9 cellular contexts compared by ENCODE assay signal in the genomic region with DNA sequence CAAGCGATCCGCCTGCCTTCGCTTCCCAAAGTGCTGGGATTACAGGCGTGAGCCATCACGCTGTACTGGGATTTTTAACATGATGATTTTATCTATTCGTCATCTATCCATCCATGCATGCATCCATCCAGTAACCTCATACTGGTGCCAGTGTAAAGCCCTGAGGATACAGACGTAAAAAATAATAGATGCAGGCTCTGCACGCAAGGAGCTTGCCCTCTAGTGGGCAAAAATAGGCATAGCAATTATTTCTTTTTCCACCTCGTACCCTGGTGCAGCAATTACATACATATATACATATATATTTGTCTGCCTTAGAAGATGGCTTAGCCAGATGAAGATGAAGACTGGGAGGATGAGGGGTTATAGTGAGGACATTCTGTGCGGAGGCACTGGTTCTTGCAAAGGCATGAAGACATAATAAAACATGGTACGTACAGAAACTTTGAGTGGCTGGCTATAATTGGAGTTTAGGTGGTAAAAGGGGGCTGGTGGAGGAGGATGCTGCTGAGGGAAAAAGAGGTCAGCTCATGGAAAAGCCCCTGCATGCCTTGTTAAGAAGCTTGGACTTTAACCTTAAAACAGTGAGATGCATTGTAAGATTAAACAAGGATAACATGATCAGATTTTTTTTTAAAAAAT. TPM values are rescaled to one million over a fixed set of nuclear protein-coding genes. Genes with fewer than 3 reads are reported as not detected.
A peak's percentile ranks its signal among the peaks of the same experiment; 100 is the strongest.
DNase-seq lines count a peak whose midpoint lies in the region; ATAC-seq, FAIRE-seq and TF ChIP-seq lines count a peak whose summit lies in the region.
"Had no signal": no experiment of that assay in that cellular context is flagged by ENCODE, and none has a peak within 500 bp of the region (broad histone marks: within the 10 kb centered on the region; RNA-seq: fewer than 3 reads in every experiment).

No MANE protein-coding gene starts in this region.

- H3K9ac ChIP-seq in PC-3 (ENCODE audit: low read length) = no peak overlapping the region
- no peak overlapping the region for H3K9ac ChIP-seq in colonic mucosa (ENCODE audit: low read depth in 2 of 2, low read length in 2 of 2)

- FAIRE-seq in A204.1 (lab: Jason Lieb, UNC) = peak; percentile 61
- FAIRE-seq: endometrium had no signal

- H3K9me3 ChIP-seq in PC-3 (ENCODE audit: low read length) (no peaks in the 10 kb centered on the region), colonic mucosa (no peaks in the 10 kb centered on the region)

- H3K4me3 ChIP-seq in PC-3 (ENCODE audit: low read length) (no peak overlapping the region), colonic mucosa (no peak overlapping the region)

- no peak overlapping the region for H2AFZ ChIP-seq in PC-3 (ENCODE audit: low read length)

- peak; percentile 92 for TF ChIP-seq CTCF in PC-3 (conservative IDR thresholded peaks at IDR 0.05; ENCODE audit: low read depth, low read length)
- TF ChIP-seq CTCF in colonic mucosa (IDR thresholded peaks at IDR 0.05) = peak; percentile 78

- ATAC-seq in PC-3 = peak; percentile 65
- ATAC-seq in GM18867 (IDR thresholded peaks at IDR 0.05; ENCODE audit: unreplicated experiment) = no peak
- no peak for ATAC-seq in HG02981 (IDR thresholded peaks at IDR 0.05; ENCODE audit: unreplicated experiment)

- BruUV-seq in PC-3 (replicated peaks; lab: Mats Ljungman, UMichigan) = no TSS peak

- no peak overlapping the region for H3K27ac ChIP-seq in PC-3 (ENCODE audit: low read length)
- no peak overlapping the region for H3K27ac ChIP-seq in colonic mucosa

- POLR2A ChIA-PET in PC-3 (lab: Charles Lee; ENCODE audit: unreplicated experiment) = no interaction called here

- CTCF ChIA-PET in PC-3 (lab: Charles Lee) = interaction anchor here (0.6 to 1.0 kb wide), 4 partner anchors 27 to 526 kb away, joined by 4 to 11 read pairs (median 4); no protein-coding TSS in a partner anchor

- no peaks in the 10 kb centered on the region for H3K27me3 ChIP-seq in PC-3 (ENCODE audit: low read length)
- no peaks in the 10 kb centered on the region for H3K27me3 ChIP-seq in colonic mucosa

- no peaks in the 10 kb centered on the region for H3K9me2 ChIP-seq in PC-3 (replicated peaks; ENCODE audit: low read length)

- H3K79me2 ChIP-seq in PC-3 (ENCODE audit: low read length) = no peaks in the 10 kb centered on the region

- H3K4me1 ChIP-seq in PC-3 (ENCODE audit: insufficient read depth, low read length) = peaks cover 15% of the 10 kb centered on the region
- no peaks in the 10 kb centered on the region for H3K4me1 ChIP-seq in colonic mucosa

- no peak overlapping the region for H3K4me2 ChIP-seq in PC-3 (ENCODE audit: low read length)

- DNase-seq in ELR (ENCODE audit: low read depth) (peak; percentile 79), HuH-7 (ENCODE audit: low spot score) (peak; percentile 44), PC-3 (peak; percentile 85), colonic mucosa (no peak), medulla oblongata (ENCODE audit: extremely low spot score) (peak; percentile 38)

- intact Hi-C loops in PC-3 (cut with micrococcal nuclease) (no loop called here), colonic mucosa (cut with DNase I) (no loop called here)

- no peaks in the 10 kb centered on the region for H3F3A ChIP-seq in PC-3 (ENCODE audit: low read length, unreplicated experiment)

- H4K20me1 ChIP-seq in PC-3 (ENCODE audit: low read length) = no peaks in the 10 kb centered on the region

- H3K36me3 ChIP-seq in PC-3 (ENCODE audit: low read depth, low read length) = no peaks in the 10 kb centered on the region
- no peaks in the 10 kb centered on the region for H3K36me3 ChIP-seq in colonic mucosa

RNA-seq across cellular contexts. Expression of gene RPIA, which starts 19.6 kb away (rescaled TPM):
- total RNA-seq in PC-3 (2014; rRNA removed) = 10.7 and 17.5 TPM in 2 replicates
- 10 to 100 TPM; 26.1 to 39.5 TPM for total RNA-seq in colonic mucosa

RNA-seq across cellular contexts. Expression of gene EIF2AK3, which starts 44.6 kb away (rescaled TPM):
- 10.7 and 16.2 TPM in 2 replicates for total RNA-seq in PC-3 (2014; rRNA removed)
- total RNA-seq in colonic mucosa = 10 to 100 TPM; 23.0 to 38.3 TPM
